Comparison of ENCODE assay signal across 1 cellular context in genomic region chr4:55172694-55173287, GRCh38.
TF ChIP-seq lines count a peak whose summit lies in the region.

No MANE protein-coding gene starts in this region.

TF ChIP-seq in HCT116, 20 proteins besides CTCF, POLR2A, EP300 and RAD21 (continued from another document):
- TF ChIP-seq ELF1 (IDR thresholded peaks at IDR 0.05; ENCODE audit: borderline replicate concordance, low read depth): peak; percentile 31; the same call in 1 of the 2 replicates
- TF ChIP-seq EZH2phosphoT487 (IDR thresholded peaks at IDR 0.05; ENCODE audit: borderline replicate concordance): no peak
TF ChIP-seq in HCT116: peak in this region for 6.
